Comparison of ENCODE assay signal across 1 cellular context in the genomic region with DNA sequence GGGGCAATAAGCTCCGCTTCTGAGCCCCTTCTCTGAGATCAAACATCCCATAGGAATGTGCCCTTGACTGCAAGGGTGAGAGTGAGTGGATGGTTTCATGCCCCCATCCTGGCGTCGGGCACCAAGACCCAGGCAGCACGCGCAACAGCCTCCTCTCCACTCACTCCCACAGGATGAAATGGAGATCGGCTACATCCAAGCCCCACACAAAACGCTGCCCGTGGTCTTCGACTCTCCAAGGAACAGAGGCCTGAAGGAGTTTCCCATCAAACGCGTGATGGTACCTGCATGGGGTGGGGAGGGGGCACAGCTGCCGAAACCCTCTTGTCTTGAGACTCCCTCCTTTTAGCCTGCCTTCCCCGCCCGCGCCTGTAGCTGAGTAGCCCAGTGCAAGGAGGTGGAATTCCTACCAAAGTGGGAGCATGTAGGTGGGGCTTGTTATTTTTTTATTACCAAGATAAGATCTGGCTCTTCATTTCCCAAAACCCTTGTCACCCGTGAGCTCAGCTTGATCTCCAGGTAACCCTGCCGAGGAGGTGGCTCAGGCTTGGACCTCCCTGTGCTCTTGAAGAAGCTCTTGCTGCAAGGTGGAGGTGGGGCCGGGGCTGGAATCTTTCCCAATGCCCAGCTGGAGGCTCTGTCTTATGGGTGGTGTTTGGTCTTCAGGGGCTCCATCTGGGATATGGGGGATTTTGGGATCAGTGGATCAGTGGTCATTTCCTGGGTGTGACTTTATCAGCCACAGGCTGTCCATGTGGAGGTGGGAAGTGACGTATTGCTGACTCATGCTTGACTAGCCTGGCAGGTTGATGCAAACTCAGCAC.
TF ChIP-seq lines count a peak whose summit lies in the region.

No MANE protein-coding gene starts in this region.

TF ChIP-seq in H1, 55 proteins besides CTCF, POLR2A, EP300 and RAD21:
- no peak for TF ChIP-seq RBBP5 (IDR thresholded peaks at IDR 0.05; ENCODE audit: borderline replicate concordance, low read depth, low read length)
- no peak for TF ChIP-seq CREB1 (IDR thresholded peaks at IDR 0.05)
- peak; percentile 74 for TF ChIP-seq BACH1 (IDR thresholded peaks at IDR 0.05; ENCODE audit: low read length)
- no peak for TF ChIP-seq SIN3A (conservative IDR thresholded peaks at IDR 0.05 in 1 of 2, IDR thresholded peaks at IDR 0.05 in 1 of 2; ENCODE audit: low read depth in 1 of 2, low read length in 2 of 2)
- TF ChIP-seq KDM5A (IDR thresholded peaks at IDR 0.05; ENCODE audit: low read length) = no peak
- TF ChIP-seq TBP (IDR thresholded peaks at IDR 0.05; ENCODE audit: low read depth, low read length) = no peak
- no peak for TF ChIP-seq POLR2AphosphoS5 (IDR thresholded peaks at IDR 0.05; ENCODE audit: low read depth, low read length)
